Comparison of ENCODE assay signal across 1 cellular context in genomic region chr1:1231400-1232223, GRCh38.
TF ChIP-seq lines count a peak whose summit lies in the region.

SDF4 (minus strand) TSS chr1:1232001; CDS start chr1:1228772, 3,229 bp downstream.

TF ChIP-seq in HepG2, 621 proteins besides CTCF, POLR2A, EP300 and RAD21 (continued from another document and continues in another):
- TF ChIP-seq ZNF687 (CRISPR knock-in tag; IDR thresholded peaks at IDR 0.05) (peak; percentile 90), ZBTB37 (CRISPR knock-in tag; IDR thresholded peaks at IDR 0.05) (no peak), E2F5 (CRISPR knock-in tag; conservative IDR thresholded peaks at IDR 0.05) (no peak), ZNF510 (CRISPR knock-in tag; IDR thresholded peaks at IDR 0.05; ENCODE audit: low read depth) (0 out of 2 replicates have a peak, but pooled peaks have one; percentile 59), MED13 (CRISPR knock-in tag; IDR thresholded peaks at IDR 0.05) (no peak), RXRA (CRISPR knock-in tag; IDR thresholded peaks at IDR 0.05) (peak; percentile 48), ZNF251 (CRISPR knock-in tag; IDR thresholded peaks at IDR 0.05) (no peak), YY1 (IDR thresholded peaks at IDR 0.05; ENCODE audit: insufficient read depth, insufficient replicate concordance, low read depth, low read length) (peak; percentile 100), EEA1 (CRISPR knock-in tag; IDR thresholded peaks at IDR 0.05; ENCODE audit: borderline replicate concordance) (no peak), ZHX2 (IDR thresholded peaks at IDR 0.05; ENCODE audit: low read depth) (peak; percentile 98), ZHX2 (CRISPR knock-in tag; IDR thresholded peaks at IDR 0.05; ENCODE audit: borderline replicate concordance) (no peak), ZNF740 (CRISPR knock-in tag; IDR thresholded peaks at IDR 0.05) (no peak), SOX6 (IDR thresholded peaks at IDR 0.05) (no peak), SOX6 (CRISPR knock-in tag; IDR thresholded peaks at IDR 0.05) (no peak), ZFP1 (CRISPR knock-in tag; IDR thresholded peaks at IDR 0.05) (no peak), ZNF577 (CRISPR knock-in tag; IDR thresholded peaks at IDR 0.05; ENCODE audit: borderline replicate concordance, low read depth) (no peak), BATF2 (CRISPR knock-in tag; IDR thresholded peaks at IDR 0.05) (no peak; the same call in 1 of the 2 replicates), ZMYM3 (CRISPR knock-in tag; IDR thresholded peaks at IDR 0.05) (no peak), KLF13 (CRISPR knock-in tag; IDR thresholded peaks at IDR 0.05) (no peak), MEIS1 (CRISPR knock-in tag; IDR thresholded peaks at IDR 0.05; ENCODE audit: borderline replicate concordance) (0 out of 2 replicates have a peak, but pooled peaks have one; percentile 49), ZNF597 (CRISPR knock-in tag; IDR thresholded peaks at IDR 0.05) (no peak), MAX (IDR thresholded peaks at IDR 0.05) (no peak), PREB (CRISPR knock-in tag; IDR thresholded peaks at IDR 0.05) (no peak), NFATC3 (CRISPR knock-in tag; IDR thresholded peaks at IDR 0.05) (no peak), EZH2 (conservative IDR thresholded peaks at IDR 0.05; ENCODE audit: low read depth, low read length) (no peak), NFYC (CRISPR knock-in tag; IDR thresholded peaks at IDR 0.05) (peak; percentile 90), KLF9 (CRISPR knock-in tag; IDR thresholded peaks at IDR 0.05; ENCODE audit: low read depth) (no peak), REL (CRISPR knock-in tag; conservative IDR thresholded peaks at IDR 0.05) (peak; percentile 77; the same call in 1 of the 2 replicates), RERE (CRISPR knock-in tag; IDR thresholded peaks at IDR 0.05; ENCODE audit: low read depth) (0 out of 2 replicates have a peak, but pooled peaks have one; percentile 19), KLF16 (CRISPR knock-in tag; IDR thresholded peaks at IDR 0.05) (peak in 1 of 2 experiments; percentile 47; a peak in 1 of 4 replicates), KLF15 (CRISPR knock-in tag; IDR thresholded peaks at IDR 0.05; ENCODE audit: borderline replicate concordance) (no peak), ZNF780A (CRISPR knock-in tag; IDR thresholded peaks at IDR 0.05) (no peak), SETDB1 (CRISPR knock-in tag; IDR thresholded peaks at IDR 0.05; ENCODE audit: borderline replicate concordance) (no peak), AHR (CRISPR knock-in tag; IDR thresholded peaks at IDR 0.05) (0 out of 2 replicates have a peak, but pooled peaks have one; percentile 13), JUN (CRISPR knock-in tag; IDR thresholded peaks at IDR 0.05) (0 out of 2 replicates have a peak, but pooled peaks have one; percentile 34), KDM2A (CRISPR knock-in tag; IDR thresholded peaks at IDR 0.05; ENCODE audit: borderline replicate concordance, low read depth) (peak; percentile 95), MTA1 (CRISPR knock-in tag; IDR thresholded peaks at IDR 0.05; ENCODE audit: borderline replicate concordance) (peak; percentile 50; the same call in 1 of the 2 replicates), AGO1 (IDR thresholded peaks at IDR 0.05; ENCODE audit: low read depth, low read length, poor library complexity, severe bottlenecking) (peak; percentile 94)
